ENCODE assay signal across 9 cellular contexts in the genomic region with DNA sequence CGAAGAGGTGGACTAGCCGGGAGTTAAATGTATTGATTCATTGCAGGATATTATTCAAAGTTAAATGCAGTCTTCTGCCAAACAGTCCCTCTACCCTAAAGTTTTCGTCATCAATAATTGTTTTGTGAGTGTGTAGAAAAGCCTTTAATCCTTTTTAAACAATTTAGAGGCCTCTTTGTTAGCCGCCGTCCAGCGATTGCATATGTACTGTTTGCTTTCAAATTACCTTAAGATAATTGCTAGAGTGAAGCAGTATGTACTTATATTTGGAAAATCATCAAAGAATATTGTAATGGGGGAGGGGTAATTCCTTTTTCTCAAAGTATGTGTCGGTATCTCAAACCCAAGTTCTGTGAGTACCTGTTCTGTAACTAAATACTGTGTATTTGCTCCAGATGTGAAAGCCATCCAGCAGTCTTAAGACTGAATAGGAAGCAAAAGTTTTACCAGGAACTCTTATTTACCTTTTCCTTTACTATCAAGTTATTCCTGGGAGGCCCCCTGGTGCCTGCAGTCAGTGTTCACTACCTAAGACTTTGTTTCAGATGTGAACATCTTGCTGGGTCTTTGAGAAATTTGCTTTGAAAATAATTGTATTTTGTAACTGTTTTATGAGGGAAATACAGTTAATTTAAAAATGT. TPM values are rescaled to one million over a fixed set of nuclear protein-coding genes. Genes with fewer than 3 reads are reported as not detected.
DNase-seq lines count a peak whose midpoint lies in the region; ATAC-seq and FAIRE-seq lines count a peak whose summit lies in the region.
"Had no signal": no experiment of that assay in that cellular context is flagged by ENCODE, and none has a peak within 500 bp of the region (broad histone marks: within the 10 kb centered on the region; RNA-seq: fewer than 3 reads in every experiment).

No MANE protein-coding gene starts in this region.

- peak; percentile 36 for FAIRE-seq in TTC549 (lab: Jason Lieb, UNC)
- FAIRE-seq: endometrium had no signal

- DNase-seq in EH (ENCODE audit: low read depth) (peak; percentile 73), M059J (ENCODE audit: low read depth) (peak; percentile 83), left lobe of liver (ENCODE audit: low spot score) (peak; percentile 51), epidermal melanocyte (ENCODE audit: insufficient read length, low spot score) (no peak)
- DNase-seq in central memory CD8-positive, alpha-beta T cell (ENCODE audit: low spot score in 2 of 2), result peak in 1 of 2 donors; percentile 19
- DNase-seq in stimulated activated CD4-positive, alpha-beta T cell treated with anti-CD3 and anti-CD28 coated beads, TNF-alpha, amount 100 ng/mL, for 4 hours (ENCODE audit: low read depth in 3 of 3), result peak in 2 of 3 experiments; percentile 21 to 38

- H3K36me3 Mint-ChIP-seq in central memory CD8-positive, alpha-beta T cell (ENCODE audit: insufficient read depth), result peaks cover 37% of the 10 kb centered on the region

- no peaks in the 10 kb centered on the region for H3K9me3 Mint-ChIP-seq in central memory CD8-positive, alpha-beta T cell

- ATAC-seq in central memory CD8-positive, alpha-beta T cell (replicated peaks; ENCODE audit: extremely low read depth, poor library complexity, severe bottlenecking), result no peak
- ATAC-seq in left lobe of liver (peak; percentile 10), GM18861 (IDR thresholded peaks at IDR 0.05; ENCODE audit: unreplicated experiment) (no peak)

- peak overlapping the region; percentile 97 for H3K27ac Mint-ChIP-seq in central memory CD8-positive, alpha-beta T cell (ENCODE audit: low read depth)

- H3K27me3 Mint-ChIP-seq in central memory CD8-positive, alpha-beta T cell, result no peaks in the 10 kb centered on the region

- peaks cover 70% of the 10 kb centered on the region for H3K4me1 Mint-ChIP-seq in central memory CD8-positive, alpha-beta T cell

- H3K4me3 Mint-ChIP-seq in central memory CD8-positive, alpha-beta T cell, result peak overlapping the region; percentile 90

RNA-seq across cellular contexts. Expression of a gene that starts 1.5 kb away (rescaled TPM):
- total RNA-seq in M059J (2014; rRNA removed; shearing (Covaris generic)), result 113 and 163 TPM in 2 replicates
- 76.0 TPM for total RNA-seq in left lobe of liver

RNA-seq across cellular contexts. Expression of a gene that starts 57.5 kb away (rescaled TPM):
- total RNA-seq in M059J (2014; rRNA removed; shearing (Covaris generic)), result 0.12 and 0.37 TPM in 2 replicates
- 0.13 TPM for total RNA-seq in left lobe of liver
